22 cellular contexts compared by ENCODE assay signal in the genomic region with DNA sequence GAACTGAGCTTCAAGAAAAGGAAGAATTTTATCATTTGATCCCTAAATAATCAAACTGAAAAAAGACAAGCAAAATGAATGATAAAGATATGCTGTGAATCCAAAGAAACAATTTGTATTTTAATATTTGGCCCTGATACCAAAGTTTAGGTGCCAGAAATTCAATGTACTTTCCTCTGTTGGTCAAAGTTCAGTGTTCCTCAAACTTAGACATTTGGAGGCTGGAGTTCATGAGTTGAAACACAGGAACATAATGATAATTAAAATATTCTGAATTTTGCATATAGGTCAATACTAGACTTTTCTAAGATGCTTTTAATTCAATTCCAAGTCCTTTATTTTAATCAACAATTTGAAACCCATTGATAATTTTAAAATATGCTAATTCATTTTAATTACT.
DNase-seq lines count a peak whose midpoint lies in the region; ATAC-seq, FAIRE-seq and TF ChIP-seq lines count a peak whose summit lies in the region.
"Had no signal": no experiment of that assay in that cellular context is flagged by ENCODE, and none has a peak within 500 bp of the region (broad histone marks: within the 10 kb centered on the region; RNA-seq: fewer than 3 reads in every experiment).

No MANE protein-coding gene starts in this region.

- H2AFZ ChIP-seq in HepG2 (ENCODE audit: low read length): no peak overlapping the region

- H3K27me3 ChIP-seq in liver (ENCODE audit: control insufficient read depth in 4 of 4, insufficient read depth in 4 of 4, low read length in 3 of 4) (no peaks in the 10 kb centered on the region), HepG2 (ENCODE audit: control insufficient read depth in 1 of 2, insufficient read depth in 2 of 2, low read length in 2 of 2) (no peaks in the 10 kb centered on the region), lower lobe of right lung (ENCODE audit: low read depth) (no peaks in the 10 kb centered on the region)
- H3K27me3 ChIP-seq: BLaER1 treated with 17β-estradiol and CSF1 and Interleukin-3, amounts not matched to agents 10 nM and 100 nM had no signal

- TF ChIP-seq CTCF in liver (IDR thresholded peaks at IDR 0.05; ENCODE audit: low read depth, low read length, missing input control): no peak
- TF ChIP-seq CTCF in HepG2 (CRISPR knock-in tag; IDR thresholded peaks at IDR 0.05): no peak
- no peak for TF ChIP-seq CTCF in VCaP (conservative IDR thresholded peaks at IDR 0.05)
- TF ChIP-seq CTCF in lower lobe of right lung (IDR thresholded peaks at IDR 0.05): no peak

- no peaks in the 10 kb centered on the region for H3K79me2 ChIP-seq in HepG2 (ENCODE audit: insufficient read depth, low read length)

- H3K4me3 ChIP-seq in liver (ENCODE audit: low read depth in 1 of 3, low read length in 3 of 3): no peak overlapping the region
- no peak overlapping the region for H3K4me3 ChIP-seq in HepG2 (replicated peaks in 1 of 3; ENCODE audit: insufficient read depth in 1 of 3, low read depth in 2 of 3, low read length in 3 of 3)
- no peak overlapping the region for H3K4me3 ChIP-seq in lower lobe of right lung
- H3K4me3 ChIP-seq: BLaER1 treated with 17β-estradiol and CSF1 and Interleukin-3, amounts not matched to agents 10 nM and 100 nM had no signal

- TF ChIP-seq EP300 in HepG2 (IDR thresholded peaks at IDR 0.05; ENCODE audit: low read depth in 2 of 2, low read length in 2 of 2) (no peak), HepG2 (CRISPR knock-in tag; IDR thresholded peaks at IDR 0.05; ENCODE audit: borderline replicate concordance) (no peak)

- no TSS peak for BruUV-seq in HepG2 (replicated peaks; lab: Mats Ljungman, UMichigan)

- FAIRE-seq in HepG2 (lab: Jason Lieb, UNC): no peak
- FAIRE-seq: D721Med, G401.6, GM12892, GM18507 had no signal

- no peak overlapping the region for H3K4me3 Mint-ChIP-seq in T-helper 2 cell treated with Interferon-gamma antibody and Interleukin-4, amounts not matched to agents 5 μg/mL and 100 μg/mL, for 36 hours
- H3K4me3 Mint-ChIP-seq: B cell; CD4-positive, alpha-beta T cell; CD8-positive, alpha-beta T cell had no signal

- H3K36me3 ChIP-seq in liver (ENCODE audit: control insufficient read depth in 4 of 4, insufficient read depth in 3 of 4, low read depth in 1 of 4, low read length in 3 of 4) (no peaks in the 10 kb centered on the region), HepG2 (replicated peaks in 1 of 2; ENCODE audit: control insufficient read depth in 1 of 2, insufficient read depth in 2 of 2, low read length in 2 of 2) (no peaks in the 10 kb centered on the region), lower lobe of right lung (no peaks in the 10 kb centered on the region)
- H3K36me3 ChIP-seq: BLaER1 treated with 17β-estradiol and CSF1 and Interleukin-3, amounts not matched to agents 10 nM and 100 nM had no signal

- H4K20me1 ChIP-seq in HepG2 (ENCODE audit: insufficient read depth, low read length): no peaks in the 10 kb centered on the region
- H4K20me1 ChIP-seq: BLaER1 treated with 17β-estradiol and CSF1 and Interleukin-3, amounts not matched to agents 10 nM and 100 nM had no signal

- H3K4me1 Mint-ChIP-seq in T-helper 2 cell treated with Interferon-gamma antibody and Interleukin-4, amounts not matched to agents 5 μg/mL and 100 μg/mL, for 36 hours (ENCODE audit: low read depth): no peaks in the 10 kb centered on the region
- H3K4me1 Mint-ChIP-seq: B cell had no signal

- H3K4me1 ChIP-seq in liver (ENCODE audit: control insufficient read depth in 4 of 4, insufficient read depth in 4 of 4, low read length in 3 of 4) (peaks cover 0 to 13% (median 2%) of the 10 kb centered on the region in 4 donors), HepG2 (ENCODE audit: insufficient read depth, low read length) (no peaks in the 10 kb centered on the region), lower lobe of right lung (no peaks in the 10 kb centered on the region)
- H3K4me1 ChIP-seq: Caco-2 had no signal

- TF ChIP-seq POLR2A in HepG2 (IDR thresholded peaks at IDR 0.05; ENCODE audit: insufficient read depth in 1 of 2, low read depth in 2 of 2, low read length in 2 of 2): no peak

- peaks cover 22% of the 10 kb centered on the region for H3K9me3 Mint-ChIP-seq in T-helper 2 cell treated with Interferon-gamma antibody and Interleukin-4, amounts not matched to agents 5 μg/mL and 100 μg/mL, for 36 hours

- H3K27ac ChIP-seq in liver (ENCODE audit: low read depth in 1 of 2, low read length in 2 of 2): no peak overlapping the region
- no peak overlapping the region for H3K27ac ChIP-seq in HepG2 (ENCODE audit: extremely low read length, insufficient read depth, low read length)
- peak overlapping the region; percentile 86 for H3K27ac ChIP-seq in VCaP
- no peak overlapping the region for H3K27ac ChIP-seq in lower lobe of right lung
- H3K27ac ChIP-seq: BLaER1 treated with 17β-estradiol and CSF1 and Interleukin-3, amounts not matched to agents 10 nM and 100 nM; C4-2B had no signal

- no peaks in the 10 kb centered on the region for H3K36me3 Mint-ChIP-seq in T-helper 2 cell treated with Interferon-gamma antibody and Interleukin-4, amounts not matched to agents 5 μg/mL and 100 μg/mL, for 36 hours (ENCODE audit: low read depth)
- H3K36me3 Mint-ChIP-seq: CD8-positive, alpha-beta T cell had no signal

- CTCF ChIA-PET in HepG2 (lab: Yijun Ruan, JAX; ENCODE audit: low intra/inter-chr PET ratio, low total read pairs): no interaction called here

- ATAC-seq in HepG2: no peak
- peak; percentile 54 for ATAC-seq in left lobe of liver
- no peak for ATAC-seq in lower lobe of right lung
- ATAC-seq: CD8-positive, alpha-beta T cell had no signal

- H3K27me3 Mint-ChIP-seq in T-helper 2 cell treated with Interferon-gamma antibody and Interleukin-4, amounts not matched to agents 5 μg/mL and 100 μg/mL, for 36 hours (ENCODE audit: low read depth): no peaks in the 10 kb centered on the region
- H3K27me3 Mint-ChIP-seq: B cell; CD4-positive, alpha-beta T cell had no signal

- no peak overlapping the region for H3K27ac Mint-ChIP-seq in T-helper 2 cell treated with Interferon-gamma antibody and Interleukin-4, amounts not matched to agents 5 μg/mL and 100 μg/mL, for 36 hours
- H3K27ac Mint-ChIP-seq: B cell; CD4-positive, alpha-beta T cell; CD8-positive, alpha-beta T cell had no signal

- TF ChIP-seq RAD21 in liver (IDR thresholded peaks at IDR 0.05): no peak
- TF ChIP-seq RAD21 in HepG2 (CRISPR knock-in tag; IDR thresholded peaks at IDR 0.05): no peak

- DNase-seq in HepG2 (ENCODE audit: low spot score) (no peak), left lobe of liver (ENCODE audit: low spot score) (no peak), Ammon's horn (ENCODE audit: low spot score) (no peak), lower lobe of right lung (no peak)
- no peak for DNase-seq in T-helper 2 cell treated with Interferon-gamma antibody and Interleukin-4, amounts not matched to agents 5 μg/mL and 100 μg/mL, for 36 hours (ENCODE audit: low spot score)
- DNase-seq: 8988T; ACHN; Caco-2; Calu3; CD4-positive, alpha-beta T cell; CD8-positive, alpha-beta T cell; DMS79 treated with DMSO at 0.1 percent for 48 hours; GF-D8 had no signal

- intact Hi-C loops in HepG2 (cut with micrococcal nuclease; ENCODE audit: unreplicated experiment) (no loop called here), lower lobe of right lung (cut with DNase I) (no loop called here)

- in situ Hi-C loops in HepG2 (cut with HindIII; ENCODE audit: extremely low pct_ligation_motif_present, low pct_unique_long_range_greater_than_20kb): no loop called here

- H3K9ac ChIP-seq in liver (ENCODE audit: low read depth in 1 of 2, low read length in 2 of 2) (no peak overlapping the region), HepG2 (ENCODE audit: insufficient read depth, low read depth, low read length) (no peak overlapping the region)
- H3K9ac ChIP-seq: BLaER1 treated with 17β-estradiol and CSF1 and Interleukin-3, amounts not matched to agents 10 nM and 100 nM had no signal

- POLR2A ChIA-PET in HepG2 (lab: Yijun Ruan, JAX): no interaction called here

- peaks cover 0 to 1% (median 0%) of the 10 kb centered on the region in 4 donors for H3K9me3 ChIP-seq in liver (ENCODE audit: control insufficient read depth in 4 of 4, low read length in 3 of 4)
- H3K9me3 ChIP-seq in HepG2 (ENCODE audit: low read length): peaks cover 71% of the 10 kb centered on the region
- no peaks in the 10 kb centered on the region for H3K9me3 ChIP-seq in lower lobe of right lung
- H3K9me3 ChIP-seq: Caco-2 had no signal

- no peak overlapping the region for H3K4me2 ChIP-seq in HepG2 (ENCODE audit: low read depth, low read length)
- H3K4me2 ChIP-seq: BLaER1 treated with 17β-estradiol and CSF1 and Interleukin-3, amounts not matched to agents 10 nM and 100 nM had no signal

TF ChIP-seq in liver, 16 proteins besides CTCF, POLR2A, EP300 and RAD21 (continues in another document):
- peak; percentile 30 for TF ChIP-seq HNF4G (IDR thresholded peaks at IDR 0.05)
- TF ChIP-seq TAF1 (conservative IDR thresholded peaks at IDR 0.05): no peak
- no peak for TF ChIP-seq JUND (IDR thresholded peaks at IDR 0.05)
- TF ChIP-seq HNF4A (conservative IDR thresholded peaks at IDR 0.05): peak; percentile 84 to 91
- TF ChIP-seq, protein P1, sequence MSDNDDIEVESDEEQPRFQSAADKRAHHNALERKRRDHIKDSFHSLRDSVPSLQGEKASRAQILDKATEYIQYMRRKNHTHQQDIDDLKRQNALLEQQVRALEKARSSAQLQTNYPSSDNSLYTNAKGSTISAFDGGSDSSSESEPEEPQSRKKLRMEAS (IDR thresholded peaks at IDR 0.05): no peak
- no peak for TF ChIP-seq EGR1 (IDR thresholded peaks at IDR 0.05; ENCODE audit: low read depth in 2 of 2)
- TF ChIP-seq GABPA (IDR thresholded peaks at IDR 0.05 in 1 of 2, conservative IDR thresholded peaks at IDR 0.05 in 1 of 2): no peak
- TF ChIP-seq RXRA (IDR thresholded peaks at IDR 0.05): peak; percentile 13 to 32
- no peak for TF ChIP-seq SP1 (IDR thresholded peaks at IDR 0.05)

TF ChIP-seq in HepG2, 621 proteins besides CTCF, POLR2A, EP300 and RAD21 (continues in another document):
- TF ChIP-seq PAF1 (CRISPR knock-in tag; IDR thresholded peaks at IDR 0.05) (no peak), HNRNPH1 (optimal IDR thresholded peaks at IDR 0.05; ENCODE audit: low read depth, low read length) (no peak)
